Comparison of ENCODE assay signal across 28 cellular contexts in the genomic region with DNA sequence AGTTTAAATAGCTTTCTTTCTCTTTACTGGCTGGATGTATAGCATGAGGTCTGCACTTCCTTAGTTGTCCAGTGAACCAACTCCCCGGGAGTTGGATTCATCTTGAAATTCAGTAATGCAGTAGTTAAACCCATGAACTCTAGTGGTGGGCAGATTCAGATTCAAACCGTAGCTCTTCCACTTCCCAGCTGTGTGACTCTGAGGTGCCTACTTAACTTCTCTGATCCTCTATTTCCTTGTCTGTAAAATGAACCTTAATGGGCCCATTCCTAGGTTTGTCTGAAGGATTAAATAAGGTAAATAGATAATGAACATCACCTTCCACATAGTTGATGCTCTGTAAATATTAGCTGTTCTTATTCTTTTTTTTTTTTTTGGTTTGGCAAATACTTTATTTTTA. TPM values are rescaled to one million over a fixed set of nuclear protein-coding genes. Genes with fewer than 3 reads are reported as not detected.
DNase-seq lines count a peak whose midpoint lies in the region; ATAC-seq and TF ChIP-seq lines count a peak whose summit lies in the region.
"Had no signal": no experiment of that assay in that cellular context is flagged by ENCODE, and none has a peak within 500 bp of the region (broad histone marks: within the 10 kb centered on the region; RNA-seq: fewer than 3 reads in every experiment).

No MANE protein-coding gene starts in this region.

- H3K79me2 ChIP-seq in SK-N-SH (ENCODE audit: insufficient read depth) = no peaks in the 10 kb centered on the region

- H3K9me3 Mint-ChIP-seq in activated CD4-positive, alpha-beta T cell treated with anti-CD3 and anti-CD28 coated beads, Interleukin-2, amount 10 ng/mL, durations not matched to agents 24 days and 14 days = no peaks in the 10 kb centered on the region
- no peaks in the 10 kb centered on the region for H3K9me3 Mint-ChIP-seq in CD8-positive, alpha-beta T cell
- H3K9me3 Mint-ChIP-seq in activated naive CD8-positive, alpha-beta T cell (ENCODE audit: low read depth) = no peaks in the 10 kb centered on the region
- H3K9me3 Mint-ChIP-seq in naive thymus-derived CD4-positive, alpha-beta T cell = peaks cover 0 to 1% (median 0%) of the 10 kb centered on the region in 11 donors
- H3K9me3 Mint-ChIP-seq: activated CD4-positive, alpha-beta T cell treated with anti-CD3 and anti-CD28 coated beads, Interleukin-2, amount 10 ng/mL, durations not matched to agents 7 days and 5 days; nephron progenitor cell had no signal

- no peaks in the 10 kb centered on the region for H3F3A ChIP-seq in SK-N-SH (replicated peaks; ENCODE audit: insufficient read depth)

- TF ChIP-seq EP300 in SK-N-SH (IDR thresholded peaks at IDR 0.05; ENCODE audit: borderline replicate concordance in 1 of 2, low read depth in 1 of 2, low read length in 1 of 2) = no peak

- H3K9ac ChIP-seq in SK-N-SH = no peak overlapping the region

- peak overlapping the region; percentile 28 for H3K27ac ChIP-seq in CD8-positive, alpha-beta T cell (ENCODE audit: low read depth, low read length)
- H3K27ac ChIP-seq in naive thymus-derived CD4-positive, alpha-beta T cell (ENCODE audit: low read depth, low read length) = peak overlapping the region; percentile 35
- no peak overlapping the region for H3K27ac ChIP-seq in SK-N-SH (ENCODE audit: low read depth in 2 of 2, low read length in 1 of 2)
- H3K27ac ChIP-seq: brain microvascular endothelial cell, gastrocnemius medialis, ovary, thoracic aorta, VCaP had no signal

- no peak overlapping the region for H3K4me3 Mint-ChIP-seq in activated CD4-positive, alpha-beta T cell treated with anti-CD3 and anti-CD28 coated beads, Interleukin-2, amount 10 ng/mL, durations not matched to agents 24 days and 14 days
- H3K4me3 Mint-ChIP-seq in CD8-positive, alpha-beta T cell = peak overlapping the region; percentile 11
- H3K4me3 Mint-ChIP-seq in activated naive CD8-positive, alpha-beta T cell = peak overlapping the region; percentile 23
- peak overlapping the region in 8 of 10 donors; percentile 10 to 66 (median 30) for H3K4me3 Mint-ChIP-seq in naive thymus-derived CD4-positive, alpha-beta T cell
- H3K4me3 Mint-ChIP-seq: activated CD4-positive, alpha-beta T cell treated with anti-CD3 and anti-CD28 coated beads, Interleukin-2, amount 10 ng/mL, durations not matched to agents 7 days and 5 days; nephron progenitor cell had no signal

- no peak overlapping the region for H3K4me3 ChIP-seq in CD8-positive, alpha-beta T cell (ENCODE audit: low read depth, low read length)
- no peak overlapping the region for H3K4me3 ChIP-seq in naive thymus-derived CD4-positive, alpha-beta T cell (ENCODE audit: low read length)
- H3K4me3 ChIP-seq in SK-N-SH (ENCODE audit: low read depth in 2 of 2, low read length in 1 of 2) = no peak overlapping the region
- H3K4me3 ChIP-seq: gastrocnemius medialis, lung, ovary, thoracic aorta had no signal

- no peaks in the 10 kb centered on the region for H3K9me3 ChIP-seq in CD8-positive, alpha-beta T cell (ENCODE audit: low read length)
- H3K9me3 ChIP-seq in naive thymus-derived CD4-positive, alpha-beta T cell (ENCODE audit: control insufficient read depth in 2 of 3, low read length in 3 of 3) = no peaks in the 10 kb centered on the region
- no peaks in the 10 kb centered on the region for H3K9me3 ChIP-seq in SK-N-SH
- H3K9me3 ChIP-seq: gastrocnemius medialis, ovary, thoracic aorta had no signal

- DNase-seq in activated CD4-positive, alpha-beta T cell treated with anti-CD3 and anti-CD28 coated beads, Interleukin-2, amount 10 ng/mL, durations not matched to agents 24 days and 14 days = no peak
- DNase-seq in activated CD4-positive, alpha-beta T cell treated with anti-CD3 and anti-CD28 coated beads for 4 hours = no peak
- no peak for DNase-seq in CD8-positive, alpha-beta T cell
- no peak for DNase-seq in naive thymus-derived CD4-positive, alpha-beta T cell
- DNase-seq in SK-N-SH (no peak), GF-D8 (lab: John Stamatoyannopoulos, UW) (no peak)
- DNase-seq: 8988T; activated CD4-positive, alpha-beta T cell treated with anti-CD3 and anti-CD28 coated beads, Interleukin-2, amount 10 ng/mL, durations not matched to agents 7 days and 5 days; activated CD8-positive, alpha-beta memory T cell treated with anti-CD3 and anti-CD28 coated beads, Interleukin-2, amount 50 U/mL, for 48 hours; activated gamma-delta T cell; amniotic stem cell; brain microvascular endothelial cell; DMS 273 treated with DMSO at 0.1 percent for 48 hours; gastrocnemius medialis; GOT3; NCI-H1048; NCI-H2107; NCI-H774; nephron progenitor cell; ovary; SHP77 treated with DMSO at 0.1 percent for 48 hours; stimulated activated naive CD4-positive, alpha-beta T cell treated with Interleukin-2 at 50 U/mL for 16 hours; T-helper 9 cell had no signal

- intact Hi-C loops in activated CD4-positive, alpha-beta T cell treated with anti-CD3 and anti-CD28 coated beads, Interleukin-2, amount 10 ng/mL, durations not matched to agents 24 days and 14 days (cut with micrococcal nuclease) = no loop called here
- intact Hi-C loops in CD8-positive, alpha-beta T cell (cut with DNase I, micrococcal nuclease) = no loop called here
- intact Hi-C loops in naive thymus-derived CD4-positive, alpha-beta T cell (cut with micrococcal nuclease) = loop anchor here in 1 of 2 donors (2.0 kb wide), 2 partner anchors 13 to 19 kb away; no protein-coding TSS in a partner anchor

- H3K27me3 Mint-ChIP-seq in activated CD4-positive, alpha-beta T cell treated with anti-CD3 and anti-CD28 coated beads, Interleukin-2, amount 10 ng/mL, durations not matched to agents 24 days and 14 days = no peaks in the 10 kb centered on the region
- no peaks in the 10 kb centered on the region for H3K27me3 Mint-ChIP-seq in CD8-positive, alpha-beta T cell (ENCODE audit: low read depth)
- no peaks in the 10 kb centered on the region for H3K27me3 Mint-ChIP-seq in activated naive CD8-positive, alpha-beta T cell
- H3K27me3 Mint-ChIP-seq in naive thymus-derived CD4-positive, alpha-beta T cell = no peaks in the 10 kb centered on the region
- H3K27me3 Mint-ChIP-seq: activated CD4-positive, alpha-beta T cell treated with anti-CD3 and anti-CD28 coated beads, Interleukin-2, amount 10 ng/mL, durations not matched to agents 7 days and 5 days had no signal

- H3K27ac Mint-ChIP-seq in activated CD4-positive, alpha-beta T cell treated with anti-CD3 and anti-CD28 coated beads, Interleukin-2, amount 10 ng/mL, durations not matched to agents 24 days and 14 days = peak overlapping the region; percentile 62
- H3K27ac Mint-ChIP-seq in CD8-positive, alpha-beta T cell = peak overlapping the region; percentile 87
- peak overlapping the region; percentile 86 for H3K27ac Mint-ChIP-seq in activated naive CD8-positive, alpha-beta T cell
- H3K27ac Mint-ChIP-seq in naive thymus-derived CD4-positive, alpha-beta T cell = peak overlapping the region in 7 of 9 donors; percentile 14 to 82 (median 68)
- H3K27ac Mint-ChIP-seq: activated CD4-positive, alpha-beta T cell treated with anti-CD3 and anti-CD28 coated beads, Interleukin-2, amount 10 ng/mL, durations not matched to agents 7 days and 5 days; nephron progenitor cell had no signal

- H4K20me1 ChIP-seq in SK-N-SH (ENCODE audit: insufficient read depth) = no peaks in the 10 kb centered on the region

- POLR2A ChIA-PET in CD8-positive, alpha-beta T cell (lab: Charles Lee) = interaction anchor here (0.5 to 5.5 kb wide), 7 partner anchors 9 to 292 kb away, joined by 3 to 38 read pairs (median 4); partner anchors contain the start of gene PIK3CD
- POLR2A ChIA-PET in naive thymus-derived CD4-positive, alpha-beta T cell (lab: Charles Lee) = interaction anchor here (0.7 to 5.8 kb wide), 11 partner anchors 9 to 47 kb away, joined by 3 to 63 read pairs (median 5); partner anchors contain the start of gene PIK3CD
- POLR2A ChIA-PET in SK-N-SH (lab: Yijun Ruan, JAX) = interaction anchor here (1.4 kb wide), 1 partner anchor 12 kb away, joined by 3 read pairs; no protein-coding TSS in a partner anchor

- H3K36me3 ChIP-seq in CD8-positive, alpha-beta T cell (ENCODE audit: insufficient read depth, low read length) = peaks cover 18% of the 10 kb centered on the region
- H3K36me3 ChIP-seq in naive thymus-derived CD4-positive, alpha-beta T cell (ENCODE audit: control insufficient read depth in 2 of 3, insufficient read depth in 3 of 3, low read length in 3 of 3) = peaks cover 0 to 61% (median 6%) of the 10 kb centered on the region in 3 experiments
- no peaks in the 10 kb centered on the region for H3K36me3 ChIP-seq in SK-N-SH (replicated peaks in 1 of 2; ENCODE audit: control insufficient read depth in 1 of 2, insufficient read depth in 2 of 2, low read length in 1 of 2)
- H3K36me3 ChIP-seq: brain microvascular endothelial cell, gastrocnemius medialis, ovary, thoracic aorta had no signal

- H2AFZ ChIP-seq in SK-N-SH (ENCODE audit: low read depth) = no peak overlapping the region

- no peak overlapping the region for H3K4me2 ChIP-seq in SK-N-SH

- peaks cover 40% of the 10 kb centered on the region for H3K4me1 Mint-ChIP-seq in activated CD4-positive, alpha-beta T cell treated with anti-CD3 and anti-CD28 coated beads, Interleukin-2, amount 10 ng/mL, durations not matched to agents 24 days and 14 days
- peaks cover 66% of the 10 kb centered on the region for H3K4me1 Mint-ChIP-seq in CD8-positive, alpha-beta T cell (ENCODE audit: low read depth)
- peaks cover 70% of the 10 kb centered on the region for H3K4me1 Mint-ChIP-seq in activated naive CD8-positive, alpha-beta T cell (ENCODE audit: low read depth)
- H3K4me1 Mint-ChIP-seq in naive thymus-derived CD4-positive, alpha-beta T cell = peaks cover 34 to 74% (median 63%) of the 10 kb centered on the region in 7 donors
- H3K4me1 Mint-ChIP-seq: nephron progenitor cell had no signal

- TF ChIP-seq CTCF in CD8-positive, alpha-beta T cell (IDR thresholded peaks at IDR 0.05) = no peak
- no peak for TF ChIP-seq CTCF in SK-N-SH (IDR thresholded peaks at IDR 0.05)

- CTCF ChIA-PET in CD8-positive, alpha-beta T cell (lab: Charles Lee) = interaction anchor here (0.7 to 6.6 kb wide), 3 partner anchors 9 to 41 kb away, joined by 3 to 47 read pairs (median 4); no protein-coding TSS in a partner anchor
- CTCF ChIA-PET in naive thymus-derived CD4-positive, alpha-beta T cell (lab: Charles Lee) = interaction anchor here (1.1 to 3.2 kb wide), 4 partner anchors 24 to 200 kb away, joined by 3 to 13 read pairs (median 5); no protein-coding TSS in a partner anchor
- CTCF ChIA-PET in SK-N-SH (lab: Yijun Ruan, JAX) = interaction anchor here (0.8 to 1.4 kb wide), 2 partner anchors 41 to 54 kb away, joined by 3 to 4 read pairs; no protein-coding TSS in a partner anchor

- 18% methylated on average over 2 of the region's 2 CpGs for WGBS in SK-N-SH (ENCODE audit: low lambda C conversion rate)

- H3K36me3 Mint-ChIP-seq in activated CD4-positive, alpha-beta T cell treated with anti-CD3 and anti-CD28 coated beads, Interleukin-2, amount 10 ng/mL, durations not matched to agents 24 days and 14 days (ENCODE audit: low read depth) = peaks cover 60% of the 10 kb centered on the region
- peaks cover 70% of the 10 kb centered on the region for H3K36me3 Mint-ChIP-seq in CD8-positive, alpha-beta T cell
- H3K36me3 Mint-ChIP-seq in activated naive CD8-positive, alpha-beta T cell = peaks cover 12% of the 10 kb centered on the region
- peaks cover 3 to 42% (median 26%) of the 10 kb centered on the region in 5 donors for H3K36me3 Mint-ChIP-seq in naive thymus-derived CD4-positive, alpha-beta T cell

- H3K27me3 ChIP-seq in CD8-positive, alpha-beta T cell (ENCODE audit: insufficient read depth, low read length) = no peaks in the 10 kb centered on the region
- no peaks in the 10 kb centered on the region for H3K27me3 ChIP-seq in naive thymus-derived CD4-positive, alpha-beta T cell (ENCODE audit: control insufficient read depth in 2 of 2, insufficient read depth in 2 of 2, low read length in 2 of 2)
- H3K27me3 ChIP-seq in SK-N-SH (ENCODE audit: insufficient read depth) = no peaks in the 10 kb centered on the region; the same call in 1 of the 2 replicates
- H3K27me3 ChIP-seq: brain microvascular endothelial cell, ovary had no signal

- TF ChIP-seq RAD21 in SK-N-SH (IDR thresholded peaks at IDR 0.05; ENCODE audit: low read length) = no peak

- peaks cover 76% of the 10 kb centered on the region for H3K4me1 ChIP-seq in CD8-positive, alpha-beta T cell (ENCODE audit: insufficient read depth, low read length)
- peaks cover 24 to 30% of the 10 kb centered on the region in 2 donors for H3K4me1 ChIP-seq in naive thymus-derived CD4-positive, alpha-beta T cell (ENCODE audit: control insufficient read depth in 2 of 2, insufficient read depth in 2 of 2, low read length in 2 of 2)
- no peaks in the 10 kb centered on the region for H3K4me1 ChIP-seq in SK-N-SH (ENCODE audit: control insufficient read depth in 1 of 2, insufficient read depth in 2 of 2, low read depth in 1 of 2, low read length in 1 of 2)
- H3K4me1 ChIP-seq: gastrocnemius medialis had no signal

- no peaks in the 10 kb centered on the region for H3K9me2 ChIP-seq in SK-N-SH

- ATAC-seq in CD8-positive, alpha-beta T cell = no peak
- no peak for ATAC-seq in naive thymus-derived CD4-positive, alpha-beta T cell
- ATAC-seq in GM18873 (IDR thresholded peaks at IDR 0.05; ENCODE audit: low FRiP score, unreplicated experiment) = no peak
- ATAC-seq: gastrocnemius medialis had no signal

RNA-seq across cellular contexts. Expression of gene PIK3CD, which starts 16.5 kb away (rescaled TPM):
- total RNA-seq in activated CD4-positive, alpha-beta T cell treated with anti-CD3 and anti-CD28 coated beads, Interleukin-2, amount 10 ng/mL, durations not matched to agents 24 days and 14 days = 233 TPM in 2 replicates
- total RNA-seq in CD8-positive, alpha-beta T cell = 100 to 1,000 TPM; 200 to 214 TPM
- 100 to 1,000 TPM; 269 to 313 (median 283) TPM for total RNA-seq in naive thymus-derived CD4-positive, alpha-beta T cell
- polyA plus RNA-seq in naive thymus-derived CD4-positive, alpha-beta T cell = 100 to 1,000 TPM in 1 of 2 donors, 10 to 100 TPM in 1; 74.9 to 174 TPM
- polyA plus RNA-seq in SK-N-SH (2012; rRNA removed) = 5.5 and 6.0 TPM in 2 replicates
- polyA plus RNA-seq in SK-N-SH (2012; cell fraction: cytosol; rRNA removed) = 2.7 and 3.9 TPM in 2 replicates
- 12.9 and 13.6 TPM in 2 replicates for polyA plus RNA-seq in SK-N-SH (2012; cell fraction: nucleus; rRNA removed)

Comparison
In these comparisons a context has a peak if more than half of its experiments do, and no peak if none do; other contexts are left out.
1. H3K27ac ChIP-seq: peak in CD8-positive, alpha-beta T cell (single experiment) and naive thymus-derived CD4-positive, alpha-beta T cell (single experiment); none in SK-N-SH (0 of 2).
2. Peak in every context shown above with its lines, with median percentiles within 50 percentile points of each other: H3K27ac Mint-ChIP-seq.